Comparison of ENCODE assay signal across 2 cellular contexts in genomic region chr3:16724487-16724886, GRCh38.
TF ChIP-seq lines count a peak whose summit lies in the region.

No MANE protein-coding gene starts in this region.

TF ChIP-seq in A549, 52 proteins besides CTCF, POLR2A, EP300 and RAD21 (continued from another document):
- TF ChIP-seq HMGXB4 (CRISPR knock-in tag; IDR thresholded peaks at IDR 0.05; ENCODE audit: borderline replicate concordance), result no peak
- TF ChIP-seq, protein P1, sequence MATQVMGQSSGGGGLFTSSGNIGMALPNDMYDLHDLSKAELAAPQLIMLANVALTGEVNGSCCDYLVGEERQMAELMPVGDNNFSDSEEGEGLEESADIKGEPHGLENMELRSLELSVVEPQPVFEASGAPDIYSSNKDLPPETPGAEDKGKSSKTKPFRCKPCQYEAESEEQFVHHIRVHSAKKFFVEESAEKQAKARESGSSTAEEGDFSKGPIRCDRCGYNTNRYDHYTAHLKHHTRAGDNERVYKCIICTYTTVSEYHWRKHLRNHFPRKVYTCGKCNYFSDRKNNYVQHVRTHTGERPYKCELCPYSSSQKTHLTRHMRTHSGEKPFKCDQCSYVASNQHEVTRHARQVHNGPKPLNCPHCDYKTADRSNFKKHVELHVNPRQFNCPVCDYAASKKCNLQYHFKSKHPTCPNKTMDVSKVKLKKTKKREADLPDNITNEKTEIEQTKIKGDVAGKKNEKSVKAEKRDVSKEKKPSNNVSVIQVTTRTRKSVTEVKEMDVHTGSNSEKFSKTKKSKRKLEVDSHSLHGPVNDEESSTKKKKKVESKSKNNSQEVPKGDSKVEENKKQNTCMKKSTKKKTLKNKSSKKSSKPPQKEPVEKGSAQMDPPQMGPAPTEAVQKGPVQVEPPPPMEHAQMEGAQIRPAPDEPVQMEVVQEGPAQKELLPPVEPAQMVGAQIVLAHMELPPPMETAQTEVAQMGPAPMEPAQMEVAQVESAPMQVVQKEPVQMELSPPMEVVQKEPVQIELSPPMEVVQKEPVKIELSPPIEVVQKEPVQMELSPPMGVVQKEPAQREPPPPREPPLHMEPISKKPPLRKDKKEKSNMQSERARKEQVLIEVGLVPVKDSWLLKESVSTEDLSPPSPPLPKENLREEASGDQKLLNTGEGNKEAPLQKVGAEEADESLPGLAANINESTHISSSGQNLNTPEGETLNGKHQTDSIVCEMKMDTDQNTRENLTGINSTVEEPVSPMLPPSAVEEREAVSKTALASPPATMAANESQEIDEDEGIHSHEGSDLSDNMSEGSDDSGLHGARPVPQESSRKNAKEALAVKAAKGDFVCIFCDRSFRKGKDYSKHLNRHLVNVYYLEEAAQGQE (IDR thresholded peaks at IDR 0.05), result no peak
- no peak for TF ChIP-seq NFE2L2 (conservative IDR thresholded peaks at IDR 0.05; ENCODE audit: low read length)
- TF ChIP-seq RARB (CRISPR knock-in tag; IDR thresholded peaks at IDR 0.05), result no peak
- TF ChIP-seq CHD4 (IDR thresholded peaks at IDR 0.05; ENCODE audit: borderline replicate concordance), result no peak
- no peak for TF ChIP-seq SMC3 (IDR thresholded peaks at IDR 0.05)
- no peak for TF ChIP-seq HOXA7 (CRISPR knock-in tag; IDR thresholded peaks at IDR 0.05)
- no peak for TF ChIP-seq PBX3 (IDR thresholded peaks at IDR 0.05)
- TF ChIP-seq ZSCAN20 (CRISPR knock-in tag; IDR thresholded peaks at IDR 0.05), result no peak
- no peak for TF ChIP-seq FOSL2 (IDR thresholded peaks at IDR 0.05)
- TF ChIP-seq FOSL2 (CRISPR knock-in tag; IDR thresholded peaks at IDR 0.05), result no peak
- no peak for TF ChIP-seq ZFP36 (IDR thresholded peaks at IDR 0.05; ENCODE audit: borderline replicate concordance, partially characterized antibody)
- TF ChIP-seq MAFK (IDR thresholded peaks at IDR 0.05; ENCODE audit: partially characterized antibody), result no peak
- TF ChIP-seq CBX8 (IDR thresholded peaks at IDR 0.05), result no peak
- TF ChIP-seq POLR2AphosphoS2 (conservative IDR thresholded peaks at IDR 0.05; ENCODE audit: low read length), result no peak
- no peak for TF ChIP-seq GATA3 (IDR thresholded peaks at IDR 0.05; ENCODE audit: borderline replicate concordance)
- TF ChIP-seq, protein P2, sequence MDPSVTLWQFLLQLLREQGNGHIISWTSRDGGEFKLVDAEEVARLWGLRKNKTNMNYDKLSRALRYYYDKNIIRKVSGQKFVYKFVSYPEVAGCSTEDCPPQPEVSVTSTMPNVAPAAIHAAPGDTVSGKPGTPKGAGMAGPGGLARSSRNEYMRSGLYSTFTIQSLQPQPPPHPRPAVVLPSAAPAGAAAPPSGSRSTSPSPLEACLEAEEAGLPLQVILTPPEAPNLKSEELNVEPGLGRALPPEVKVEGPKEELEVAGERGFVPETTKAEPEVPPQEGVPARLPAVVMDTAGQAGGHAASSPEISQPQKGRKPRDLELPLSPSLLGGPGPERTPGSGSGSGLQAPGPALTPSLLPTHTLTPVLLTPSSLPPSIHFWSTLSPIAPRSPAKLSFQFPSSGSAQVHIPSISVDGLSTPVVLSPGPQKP (IDR thresholded peaks at IDR 0.05; ENCODE audit: low read depth, low read length), result no peak
- no peak for TF ChIP-seq TP53 (CRISPR knock-in tag; IDR thresholded peaks at IDR 0.05)
- no peak for TF ChIP-seq NPAS2 (CRISPR knock-in tag; IDR thresholded peaks at IDR 0.05; ENCODE audit: borderline replicate concordance)

TF ChIP-seq in H1, 55 proteins besides CTCF, POLR2A, EP300 and RAD21 (continued from another document):
- TF ChIP-seq, protein P3, sequence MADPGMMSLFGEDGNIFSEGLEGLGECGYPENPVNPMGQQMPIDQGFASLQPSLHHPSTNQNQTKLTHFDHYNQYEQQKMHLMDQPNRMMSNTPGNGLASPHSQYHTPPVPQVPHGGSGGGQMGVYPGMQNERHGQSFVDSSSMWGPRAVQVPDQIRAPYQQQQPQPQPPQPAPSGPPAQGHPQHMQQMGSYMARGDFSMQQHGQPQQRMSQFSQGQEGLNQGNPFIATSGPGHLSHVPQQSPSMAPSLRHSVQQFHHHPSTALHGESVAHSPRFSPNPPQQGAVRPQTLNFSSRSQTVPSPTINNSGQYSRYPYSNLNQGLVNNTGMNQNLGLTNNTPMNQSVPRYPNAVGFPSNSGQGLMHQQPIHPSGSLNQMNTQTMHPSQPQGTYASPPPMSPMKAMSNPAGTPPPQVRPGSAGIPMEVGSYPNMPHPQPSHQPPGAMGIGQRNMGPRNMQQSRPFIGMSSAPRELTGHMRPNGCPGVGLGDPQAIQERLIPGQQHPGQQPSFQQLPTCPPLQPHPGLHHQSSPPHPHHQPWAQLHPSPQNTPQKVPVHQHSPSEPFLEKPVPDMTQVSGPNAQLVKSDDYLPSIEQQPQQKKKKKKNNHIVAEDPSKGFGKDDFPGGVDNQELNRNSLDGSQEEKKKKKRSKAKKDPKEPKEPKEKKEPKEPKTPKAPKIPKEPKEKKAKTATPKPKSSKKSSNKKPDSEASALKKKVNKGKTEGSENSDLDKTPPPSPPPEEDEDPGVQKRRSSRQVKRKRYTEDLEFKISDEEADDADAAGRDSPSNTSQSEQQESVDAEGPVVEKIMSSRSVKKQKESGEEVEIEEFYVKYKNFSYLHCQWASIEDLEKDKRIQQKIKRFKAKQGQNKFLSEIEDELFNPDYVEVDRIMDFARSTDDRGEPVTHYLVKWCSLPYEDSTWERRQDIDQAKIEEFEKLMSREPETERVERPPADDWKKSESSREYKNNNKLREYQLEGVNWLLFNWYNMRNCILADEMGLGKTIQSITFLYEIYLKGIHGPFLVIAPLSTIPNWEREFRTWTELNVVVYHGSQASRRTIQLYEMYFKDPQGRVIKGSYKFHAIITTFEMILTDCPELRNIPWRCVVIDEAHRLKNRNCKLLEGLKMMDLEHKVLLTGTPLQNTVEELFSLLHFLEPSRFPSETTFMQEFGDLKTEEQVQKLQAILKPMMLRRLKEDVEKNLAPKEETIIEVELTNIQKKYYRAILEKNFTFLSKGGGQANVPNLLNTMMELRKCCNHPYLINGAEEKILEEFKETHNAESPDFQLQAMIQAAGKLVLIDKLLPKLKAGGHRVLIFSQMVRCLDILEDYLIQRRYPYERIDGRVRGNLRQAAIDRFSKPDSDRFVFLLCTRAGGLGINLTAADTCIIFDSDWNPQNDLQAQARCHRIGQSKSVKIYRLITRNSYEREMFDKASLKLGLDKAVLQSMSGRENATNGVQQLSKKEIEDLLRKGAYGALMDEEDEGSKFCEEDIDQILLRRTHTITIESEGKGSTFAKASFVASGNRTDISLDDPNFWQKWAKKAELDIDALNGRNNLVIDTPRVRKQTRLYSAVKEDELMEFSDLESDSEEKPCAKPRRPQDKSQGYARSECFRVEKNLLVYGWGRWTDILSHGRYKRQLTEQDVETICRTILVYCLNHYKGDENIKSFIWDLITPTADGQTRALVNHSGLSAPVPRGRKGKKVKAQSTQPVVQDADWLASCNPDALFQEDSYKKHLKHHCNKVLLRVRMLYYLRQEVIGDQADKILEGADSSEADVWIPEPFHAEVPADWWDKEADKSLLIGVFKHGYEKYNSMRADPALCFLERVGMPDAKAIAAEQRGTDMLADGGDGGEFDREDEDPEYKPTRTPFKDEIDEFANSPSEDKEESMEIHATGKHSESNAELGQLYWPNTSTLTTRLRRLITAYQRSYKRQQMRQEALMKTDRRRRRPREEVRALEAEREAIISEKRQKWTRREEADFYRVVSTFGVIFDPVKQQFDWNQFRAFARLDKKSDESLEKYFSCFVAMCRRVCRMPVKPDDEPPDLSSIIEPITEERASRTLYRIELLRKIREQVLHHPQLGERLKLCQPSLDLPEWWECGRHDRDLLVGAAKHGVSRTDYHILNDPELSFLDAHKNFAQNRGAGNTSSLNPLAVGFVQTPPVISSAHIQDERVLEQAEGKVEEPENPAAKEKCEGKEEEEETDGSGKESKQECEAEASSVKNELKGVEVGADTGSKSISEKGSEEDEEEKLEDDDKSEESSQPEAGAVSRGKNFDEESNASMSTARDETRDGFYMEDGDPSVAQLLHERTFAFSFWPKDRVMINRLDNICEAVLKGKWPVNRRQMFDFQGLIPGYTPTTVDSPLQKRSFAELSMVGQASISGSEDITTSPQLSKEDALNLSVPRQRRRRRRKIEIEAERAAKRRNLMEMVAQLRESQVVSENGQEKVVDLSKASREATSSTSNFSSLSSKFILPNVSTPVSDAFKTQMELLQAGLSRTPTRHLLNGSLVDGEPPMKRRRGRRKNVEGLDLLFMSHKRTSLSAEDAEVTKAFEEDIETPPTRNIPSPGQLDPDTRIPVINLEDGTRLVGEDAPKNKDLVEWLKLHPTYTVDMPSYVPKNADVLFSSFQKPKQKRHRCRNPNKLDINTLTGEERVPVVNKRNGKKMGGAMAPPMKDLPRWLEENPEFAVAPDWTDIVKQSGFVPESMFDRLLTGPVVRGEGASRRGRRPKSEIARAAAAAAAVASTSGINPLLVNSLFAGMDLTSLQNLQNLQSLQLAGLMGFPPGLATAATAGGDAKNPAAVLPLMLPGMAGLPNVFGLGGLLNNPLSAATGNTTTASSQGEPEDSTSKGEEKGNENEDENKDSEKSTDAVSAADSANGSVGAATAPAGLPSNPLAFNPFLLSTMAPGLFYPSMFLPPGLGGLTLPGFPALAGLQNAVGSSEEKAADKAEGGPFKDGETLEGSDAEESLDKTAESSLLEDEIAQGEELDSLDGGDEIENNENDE (IDR thresholded peaks at IDR 0.05; ENCODE audit: insufficient replicate concordance, low read length), result no peak
- TF ChIP-seq CREB1 (IDR thresholded peaks at IDR 0.05) (no peak), RXRA (IDR thresholded peaks at IDR 0.05; ENCODE audit: insufficient read depth, low read depth, low read length) (no peak), ASH2L (IDR thresholded peaks at IDR 0.05; ENCODE audit: low read length) (no peak), PHF8 (conservative IDR thresholded peaks at IDR 0.05; ENCODE audit: low read depth, low read length) (no peak), RBBP5 (IDR thresholded peaks at IDR 0.05; ENCODE audit: borderline replicate concordance, low read depth, low read length) (no peak), CBX5 (IDR thresholded peaks at IDR 0.05; ENCODE audit: low read depth, low read length) (no peak), GABPA (IDR thresholded peaks at IDR 0.05; ENCODE audit: borderline replicate concordance, insufficient read depth, low read length) (no peak), BACH1 (IDR thresholded peaks at IDR 0.05; ENCODE audit: low read length) (no peak)
- TF ChIP-seq, protein P4, sequence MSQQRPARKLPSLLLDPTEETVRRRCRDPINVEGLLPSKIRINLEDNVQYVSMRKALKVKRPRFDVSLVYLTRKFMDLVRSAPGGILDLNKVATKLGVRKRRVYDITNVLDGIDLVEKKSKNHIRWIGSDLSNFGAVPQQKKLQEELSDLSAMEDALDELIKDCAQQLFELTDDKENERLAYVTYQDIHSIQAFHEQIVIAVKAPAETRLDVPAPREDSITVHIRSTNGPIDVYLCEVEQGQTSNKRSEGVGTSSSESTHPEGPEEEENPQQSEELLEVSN (IDR thresholded peaks at IDR 0.05), result no peak
